In genomic region chr9:88251903-88252302, GRCh38 we compare ENCODE assay signal across 27 cellular contexts.
DNase-seq lines count a peak whose midpoint lies in the region; TF ChIP-seq lines count a peak whose summit lies in the region.
"Had no signal": no experiment of that assay in that cellular context is flagged by ENCODE, and none has a peak within 500 bp of the region (broad histone marks: within the 10 kb centered on the region; RNA-seq: fewer than 3 reads in every experiment).

No MANE protein-coding gene starts in this region.

- no peaks in the 10 kb centered on the region for H3K9me3 ChIP-seq in HEK293 (ENCODE audit: control insufficient read depth, insufficient read depth, low read depth, low read length)
- H3K9me3 ChIP-seq: BE2C had no signal

- DNase-seq in HuH-7 (ENCODE audit: low spot score): no peak
- DNase-seq: 8988T; ACHN; AML-193; BE2C; C1 segment of cervical spinal cord; Caco-2; Calu3; CD4-positive, alpha-beta memory T cell; CD4-positive, alpha-beta T cell; CD4-positive, CD25-positive, alpha-beta regulatory T cell; CD8-positive, alpha-beta memory T cell; CD8-positive, alpha-beta T cell; COR-L47; DMS 273 treated with DMSO at 0.1 percent for 48 hours; DMS153; DMS53; DMS79; DMS79 treated with DMSO at 0.1 percent for 48 hours; DND-41; EL had no signal

- H3K4me3 ChIP-seq in HEK293 (ENCODE audit: low read depth, low read length): no peak overlapping the region
- H3K4me3 ChIP-seq: A549, BLaER1 had no signal

- TF ChIP-seq CTCF in HEK293 (tag by site-specific recombination; IDR thresholded peaks at IDR 0.05): no peak

- CTCF ChIA-PET in HEK293 (lab: Yijun Ruan, JAX): no interaction called here

- H3K27ac ChIP-seq in HEK293 (ENCODE audit: extremely low read depth, low read depth, low read length): no peak overlapping the region
- H3K27ac ChIP-seq: 22Rv1; A549; BLaER1; BLaER1 treated with 17β-estradiol and CSF1 and Interleukin-3, amounts not matched to agents 10 nM and 100 nM; C4-2B had no signal

- POLR2A ChIA-PET in HEK293 (lab: Yijun Ruan, JAX): no interaction called here

- no peaks in the 10 kb centered on the region for H3K4me1 ChIP-seq in HEK293 (ENCODE audit: control insufficient read depth, insufficient read depth, low read length)
- H3K4me1 ChIP-seq: A549, BE2C, BLaER1, Caco-2 had no signal

- H3K36me3 ChIP-seq in HEK293 (ENCODE audit: control insufficient read depth in 2 of 2, insufficient read depth in 1 of 2, low read length in 2 of 2): no peaks in the 10 kb centered on the region
- H3K36me3 ChIP-seq: BE2C had no signal

TF ChIP-seq in HEK293, 187 proteins besides CTCF, POLR2A, EP300 and RAD21:
- TF ChIP-seq ZNF704 (tag by site-specific recombination; IDR thresholded peaks at IDR 0.05) (no peak), SETDB1 (IDR thresholded peaks at IDR 0.05; ENCODE audit: insufficient read length, low read length) (peak; percentile 91), ZNF600 (tag by site-specific recombination; IDR thresholded peaks at IDR 0.05) (no peak), ZNF530 (tag by site-specific recombination; IDR thresholded peaks at IDR 0.05; ENCODE audit: low read depth) (no peak), KLF1 (tag by site-specific recombination; IDR thresholded peaks at IDR 0.05) (no peak)
